ENCODE assay signal across 29 cellular contexts in the genomic region with DNA sequence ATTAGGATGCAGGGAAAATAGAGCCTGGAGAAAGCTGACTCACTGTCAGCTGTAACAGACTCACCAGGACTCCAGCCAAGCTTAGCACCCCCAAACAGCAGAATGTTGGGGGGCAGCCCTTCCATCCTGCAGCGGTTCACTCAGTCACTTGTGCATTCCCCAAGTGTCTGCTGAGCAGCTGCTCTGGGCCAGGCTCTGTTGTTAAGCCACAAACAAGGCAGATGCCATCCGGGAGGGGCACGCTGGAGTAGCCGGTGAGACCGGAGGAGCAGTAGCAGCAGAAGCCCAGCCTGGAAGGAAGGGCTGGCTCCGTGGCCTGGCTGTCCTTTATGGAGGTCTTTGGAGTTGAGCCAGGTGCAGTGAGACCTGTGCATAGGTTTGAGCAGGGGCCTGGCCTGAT. TPM values are rescaled to one million over a fixed set of nuclear protein-coding genes. Genes with fewer than 3 reads are reported as not detected.
"Had no signal": no experiment of that assay in that cellular context is flagged by ENCODE, and none has a peak within 500 bp of the region (broad histone marks: within the 10 kb centered on the region; RNA-seq: fewer than 3 reads in every experiment).

No MANE protein-coding gene starts in this region.

- H3K4me3 Mint-ChIP-seq: endodermal cell; natural killer cell; neural crest cell; stimulated activated memory B cell treated with anti-CD40 and anti-IgM and Interleukin-4, amounts not matched to agents 10 μg/mL and 1 μg/mL and 100 μg/mL, for 72 hours; stimulated activated naive CD8-positive, alpha-beta T cell treated with anti-CD3 and anti-CD28 coated beads, Interleukin-15, Interleukin-2, amounts not matched to agents 100 ng/mL and 50 ng/mL, for 24 hours had no signal

- H3K4me3 ChIP-seq: colonic mucosa, heart left ventricle, lung, prostate gland, right lobe of liver, spleen, tibial nerve, upper lobe of right lung, vagina had no signal

- H3K4me1 Mint-ChIP-seq: natural killer cell had no signal

- H3K9ac ChIP-seq: parathyroid adenoma had no signal

- H3K27ac Mint-ChIP-seq: endodermal cell; natural killer cell; stimulated activated memory B cell treated with anti-CD40 and anti-IgM and Interleukin-4, amounts not matched to agents 10 μg/mL and 1 μg/mL and 100 μg/mL, for 72 hours; stimulated activated naive CD8-positive, alpha-beta T cell treated with anti-CD3 and anti-CD28 coated beads, Interleukin-15, Interleukin-2, amounts not matched to agents 100 ng/mL and 50 ng/mL, for 24 hours had no signal

- ATAC-seq: heart left ventricle; left colon; left ventricle myocardium superior; natural killer cell; stimulated activated memory B cell treated with anti-CD40 and anti-IgM and Interleukin-4, amounts not matched to agents 10 μg/mL and 1 μg/mL and 100 μg/mL, for 72 hours; upper lobe of right lung had no signal

- H3K36me3 Mint-ChIP-seq: natural killer cell; stimulated activated memory B cell treated with anti-CD40 and anti-IgM and Interleukin-4, amounts not matched to agents 10 μg/mL and 1 μg/mL and 100 μg/mL, for 72 hours had no signal

- H3K36me3 ChIP-seq: colonic mucosa, heart left ventricle, prostate gland, right lobe of liver, spleen, tibial nerve, upper lobe of right lung, vagina had no signal

- DNase-seq: colonic mucosa; effector CD4-positive, alpha-beta T cell; endodermal cell; erythroblast; foreskin melanocyte; heart left ventricle; hippocampal formation; left colon; left ventricle myocardium superior; mesendoderm; natural killer cell; occipital lobe; retina; right lobe of liver; spleen; stimulated activated CD4-positive, alpha-beta T cell treated with anti-CD3 and anti-CD28 coated beads, Interleukin-15, amount 100 ng/mL, for 24 hours; stimulated activated CD4-positive, alpha-beta T cell treated with anti-CD3 and anti-CD28 coated beads, Interleukin-1b, Interleukin-23, amount 100 ng/mL, for 48 hours; stimulated activated CD4-positive, alpha-beta T cell treated with anti-CD3 and anti-CD28 coated beads, Interleukin-4, amount 100 ng/mL, for 24 hours; upper lobe of right lung had no signal

- H3K9me3 Mint-ChIP-seq: natural killer cell; stimulated activated memory B cell treated with anti-CD40 and anti-IgM and Interleukin-4, amounts not matched to agents 10 μg/mL and 1 μg/mL and 100 μg/mL, for 72 hours; stimulated activated naive CD8-positive, alpha-beta T cell treated with anti-CD3 and anti-CD28 coated beads, Interleukin-15, Interleukin-2, amounts not matched to agents 100 ng/mL and 50 ng/mL, for 24 hours had no signal

- H3K9me3 ChIP-seq: colonic mucosa, heart left ventricle, prostate gland, right lobe of liver, spleen, tibial nerve, upper lobe of right lung, vagina had no signal

- H2AFZ ChIP-seq: parathyroid adenoma had no signal

- H3K27me3 ChIP-seq: colonic mucosa, right lobe of liver, upper lobe of right lung, vagina had no signal

- H3K4me1 ChIP-seq: colonic mucosa, heart left ventricle, parathyroid adenoma, prostate gland, right lobe of liver, spleen, tibial nerve, upper lobe of right lung, vagina had no signal

- H3K27me3 Mint-ChIP-seq: stimulated activated memory B cell treated with anti-CD40 and anti-IgM and Interleukin-4, amounts not matched to agents 10 μg/mL and 1 μg/mL and 100 μg/mL, for 72 hours; stimulated activated naive CD8-positive, alpha-beta T cell treated with anti-CD3 and anti-CD28 coated beads, Interleukin-15, Interleukin-2, amounts not matched to agents 100 ng/mL and 50 ng/mL, for 24 hours had no signal

- H3K27ac ChIP-seq: colonic mucosa, heart left ventricle, parathyroid adenoma, prostate gland, right lobe of liver, spleen, tibial nerve, upper lobe of right lung, vagina had no signal

- H3K79me2 ChIP-seq: parathyroid adenoma had no signal

RNA-seq across cellular contexts. Expression of a gene that starts 59.5 kb away (rescaled TPM):
- total RNA-seq: dermis microvascular lymphatic vessel endothelial cell, endodermal cell, kidney epithelial cell, left ventricle myocardium superior, natural killer cell, tibial nerve, upper lobe of right lung had no signal
